30 cellular contexts compared by ENCODE assay signal in the genomic region with DNA sequence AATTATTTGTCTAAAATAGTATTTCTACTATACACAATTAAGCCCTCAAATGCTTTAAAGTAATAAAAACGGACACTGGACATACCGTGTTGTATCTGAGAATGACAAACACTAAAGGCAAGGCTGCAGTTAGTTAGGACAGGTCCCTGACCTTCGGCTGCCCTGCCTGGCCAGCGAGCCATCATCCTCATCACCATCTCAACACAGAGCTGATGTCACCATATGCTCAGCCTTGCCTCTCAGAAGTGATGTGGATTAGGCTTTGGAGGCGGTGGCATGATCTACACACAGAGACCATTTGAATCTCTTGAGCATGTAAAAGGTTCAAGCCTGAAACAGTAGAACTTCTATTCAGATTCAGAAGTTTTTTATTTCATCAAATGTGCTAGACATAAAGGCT.
"Had no signal": no experiment of that assay in that cellular context is flagged by ENCODE, and none has a peak within 500 bp of the region (broad histone marks: within the 10 kb centered on the region; RNA-seq: fewer than 3 reads in every experiment).

No MANE protein-coding gene starts in this region.

- H3K27me3 ChIP-seq: gastrocnemius medialis, hepatocyte, neutrophil, pancreas, stomach, thyroid gland, upper lobe of left lung, vagina had no signal

- H3K27me3 Mint-ChIP-seq: activated CD4-positive, alpha-beta memory T cell treated with anti-CD3 and anti-CD28 coated beads for 36 hours; activated CD4-positive, alpha-beta T cell treated with anti-CD3 and anti-CD28 coated beads, Interleukin-2, amount 10 ng/mL, durations not matched to agents 24 days and 14 days; activated naive CD4-positive, alpha-beta T cell treated with anti-CD3 and anti-CD28 coated beads, Interleukin-2, amount 50 U/mL, for 24 hours; activated naive CD8-positive, alpha-beta T cell treated with anti-CD3 and anti-CD28 coated beads, Interleukin-2, amount 50 U/mL, for 24 hours; central memory CD8-positive, alpha-beta T cell; dendritic cell treated with granulocyte-macrophage colony-stimulating factor and Interleukin-4, amounts not matched to agents 40 ng/mL and 50 ng/mL, for 4 days; naive B cell; stimulated activated naive B cell treated with anti-CD40 and anti-IgM and Interleukin-4, amounts not matched to agents 10 μg/mL and 1 μg/mL and 100 μg/mL, for 72 hours had no signal

- H3K79me2 ChIP-seq: hepatocyte had no signal

- ATAC-seq: activated naive CD8-positive, alpha-beta T cell treated with anti-CD3 and anti-CD28 coated beads, Interleukin-2, amount 50 U/mL, for 24 hours; activated T-cell treated with anti-CD3 and anti-CD28 coated beads, Interleukin-2, amount 50 U/mL, for 4 hours; gastrocnemius medialis; left colon; pancreas; sciatic nerve; stimulated activated naive B cell treated with anti-CD40 and anti-IgM and Interleukin-4, amounts not matched to agents 10 μg/mL and 1 μg/mL and 100 μg/mL, for 72 hours had no signal

- H3K9me3 Mint-ChIP-seq: activated CD4-positive, alpha-beta memory T cell treated with anti-CD3 and anti-CD28 coated beads for 36 hours; activated CD4-positive, alpha-beta T cell treated with anti-CD3 and anti-CD28 coated beads, Interleukin-2, amount 10 ng/mL, durations not matched to agents 24 days and 14 days; activated naive CD4-positive, alpha-beta T cell treated with anti-CD3 and anti-CD28 coated beads, Interleukin-2, amount 50 U/mL, for 24 hours; activated naive CD8-positive, alpha-beta T cell treated with anti-CD3 and anti-CD28 coated beads, Interleukin-2, amount 50 U/mL, for 24 hours; activated T-cell treated with anti-CD3 and anti-CD28 coated beads, Interleukin-2, amount 50 U/mL, for 4 hours; activated T-helper 2 cell treated with anti-CD3 and anti-CD28 coated beads, Interferon-gamma antibody, Interleukin-2, Interleukin-4, amounts not matched to agents 10 μg/mL and 5 μg/mL and 100 μg/mL, durations not matched to agents 14 hours and 24 hours and 36 hours; central memory CD8-positive, alpha-beta T cell; dendritic cell treated with granulocyte-macrophage colony-stimulating factor and Interleukin-4, amounts not matched to agents 40 ng/mL and 50 ng/mL, for 4 days; mesothelial cell of epicardium; naive B cell; stimulated activated naive B cell treated with anti-CD40 and anti-IgM and Interleukin-4, amounts not matched to agents 10 μg/mL and 1 μg/mL and 100 μg/mL, for 72 hours had no signal

- H3K4me1 Mint-ChIP-seq: central memory CD8-positive, alpha-beta T cell had no signal

- H3K4me1 ChIP-seq: pancreas, prostate gland, thyroid gland had no signal

- H3K4me2 ChIP-seq: hepatocyte had no signal

- DNase-seq: activated CD4-positive, alpha-beta memory T cell treated with anti-CD3 and anti-CD28 coated beads for 36 hours; activated CD4-positive, alpha-beta T cell treated with anti-CD3 and anti-CD28 coated beads, Interleukin-2, amount 10 ng/mL, durations not matched to agents 24 days and 14 days; activated CD4-positive, CD25-positive, alpha-beta regulatory T cell treated with anti-CD3 and anti-CD28 coated beads, Interleukin-2, amount 50 U/mL, for 72 hours; activated naive CD8-positive, alpha-beta T cell treated with anti-CD3 and anti-CD28 coated beads, Interleukin-2, amount 50 U/mL, for 24 hours; activated T-cell treated with anti-CD3 and anti-CD28 coated beads, Interleukin-2, amount 50 U/mL, for 4 hours; effector CD4-positive, alpha-beta T cell; gastrocnemius medialis; left colon; naive B cell; nephron progenitor cell; pancreas; retina; stimulated activated CD4-positive, alpha-beta T cell treated with anti-CD3 and anti-CD28 coated beads, Interleukin-15, amount 100 ng/mL, for 24 hours; stimulated activated CD4-positive, alpha-beta T cell treated with anti-CD3 and anti-CD28 coated beads, Interleukin-2, amount 100 ng/mL, for 24 hours; stimulated activated naive B cell treated with anti-CD40 and anti-IgM and Interleukin-4, amounts not matched to agents 10 μg/mL and 1 μg/mL and 100 μg/mL, for 72 hours; stomach; T-helper 1 cell; thyroid gland had no signal

- H3K36me3 ChIP-seq: neutrophil, pancreas, prostate gland, thyroid gland had no signal

- H3K9me3 ChIP-seq: gastrocnemius medialis, neutrophil, pancreas, prostate gland, stomach, thyroid gland, upper lobe of left lung, vagina had no signal

- H3K27ac ChIP-seq: gastrocnemius medialis, hepatocyte, neutrophil, pancreas, prostate gland, stomach, thyroid gland, upper lobe of left lung, vagina, VCaP had no signal

- H3K4me3 Mint-ChIP-seq: activated CD4-positive, alpha-beta memory T cell treated with anti-CD3 and anti-CD28 coated beads for 36 hours; activated CD4-positive, alpha-beta T cell treated with anti-CD3 and anti-CD28 coated beads, Interleukin-2, amount 10 ng/mL, durations not matched to agents 24 days and 14 days; activated naive CD4-positive, alpha-beta T cell treated with anti-CD3 and anti-CD28 coated beads, Interleukin-2, amount 50 U/mL, for 24 hours; activated naive CD8-positive, alpha-beta T cell treated with anti-CD3 and anti-CD28 coated beads, Interleukin-2, amount 50 U/mL, for 24 hours; activated T-cell treated with anti-CD3 and anti-CD28 coated beads, Interleukin-2, amount 50 U/mL, for 4 hours; central memory CD8-positive, alpha-beta T cell; dendritic cell treated with granulocyte-macrophage colony-stimulating factor and Interleukin-4, amounts not matched to agents 40 ng/mL and 50 ng/mL, for 4 days; mesothelial cell of epicardium; naive B cell; nephron progenitor cell; stimulated activated naive B cell treated with anti-CD40 and anti-IgM and Interleukin-4, amounts not matched to agents 10 μg/mL and 1 μg/mL and 100 μg/mL, for 72 hours had no signal

- H3K4me3 ChIP-seq: gastrocnemius medialis, hepatocyte, pancreas, prostate gland, stomach, thyroid gland, upper lobe of left lung, vagina had no signal

- H3K27ac Mint-ChIP-seq: activated CD4-positive, alpha-beta memory T cell treated with anti-CD3 and anti-CD28 coated beads for 36 hours; activated CD4-positive, alpha-beta T cell treated with anti-CD3 and anti-CD28 coated beads, Interleukin-2, amount 10 ng/mL, durations not matched to agents 24 days and 14 days; activated T-helper 2 cell treated with anti-CD3 and anti-CD28 coated beads, Interferon-gamma antibody, Interleukin-2, Interleukin-4, amounts not matched to agents 10 μg/mL and 5 μg/mL and 100 μg/mL, durations not matched to agents 14 hours and 24 hours and 36 hours; dendritic cell treated with granulocyte-macrophage colony-stimulating factor and Interleukin-4, amounts not matched to agents 40 ng/mL and 50 ng/mL, for 4 days; mesothelial cell of epicardium; nephron progenitor cell; stimulated activated naive B cell treated with anti-CD40 and anti-IgM and Interleukin-4, amounts not matched to agents 10 μg/mL and 1 μg/mL and 100 μg/mL, for 72 hours had no signal

- H2AFZ ChIP-seq: hepatocyte had no signal
